ENCODE assay signal across 32 cellular contexts in the genomic region with DNA sequence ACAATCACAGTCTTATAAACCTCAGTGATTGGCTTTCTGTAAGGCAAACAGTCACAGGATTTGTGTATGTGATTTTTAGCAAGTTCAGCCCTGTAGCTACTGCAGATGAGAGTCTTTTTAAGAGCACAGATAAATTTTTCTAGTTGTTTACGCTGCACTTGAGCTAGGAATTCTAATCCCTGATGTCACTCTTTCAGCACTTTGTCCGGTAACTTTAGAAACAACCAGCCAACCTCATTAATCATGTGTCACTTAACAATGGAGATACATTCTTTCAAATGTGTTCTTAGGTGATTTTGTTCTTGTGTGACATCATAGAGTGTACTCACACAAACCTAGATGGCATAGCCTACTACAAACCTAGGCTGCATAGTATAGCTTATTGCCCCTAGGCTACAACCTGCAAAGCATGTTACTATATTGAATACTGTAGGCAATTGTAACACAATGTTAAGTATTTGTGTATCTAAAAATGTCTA. TPM values are rescaled to one million over a fixed set of nuclear protein-coding genes. Genes with fewer than 3 reads are reported as not detected.
DNase-seq lines count a peak whose midpoint lies in the region; ATAC-seq and TF ChIP-seq lines count a peak whose summit lies in the region.
"Had no signal": no experiment of that assay in that cellular context is flagged by ENCODE, and none has a peak within 500 bp of the region (broad histone marks: within the 10 kb centered on the region; RNA-seq: fewer than 3 reads in every experiment).

No MANE protein-coding gene starts in this region.

- no peaks in the 10 kb centered on the region for H3K4me1 ChIP-seq in right atrium auricular region
- H3K4me1 ChIP-seq in KMS-11 (ENCODE audit: low read depth, poor library complexity, severe bottlenecking) = peaks cover 37% of the 10 kb centered on the region
- H3K4me1 ChIP-seq in heart right ventricle = peaks cover 0 to 19% (median 0%) of the 10 kb centered on the region in 9 donors
- no peaks in the 10 kb centered on the region for H3K4me1 ChIP-seq in thyroid gland
- H3K4me1 ChIP-seq in smooth muscle cell (ENCODE audit: low read depth) = no peaks in the 10 kb centered on the region
- H3K4me1 ChIP-seq: esophagus squamous epithelium, stomach, tibial nerve had no signal

- H4K20me1 ChIP-seq in KMS-11 (ENCODE audit: insufficient read depth) (no peaks in the 10 kb centered on the region), smooth muscle cell (ENCODE audit: low read depth) (no peaks in the 10 kb centered on the region)

- peak; percentile 78 for ATAC-seq in Right ventricle myocardium superior (ENCODE audit: poor library complexity)
- ATAC-seq in heart right ventricle = peak in 7 of 8 donors; percentile 38 to 90 (median 59)
- ATAC-seq: activated naive CD4-positive, alpha-beta T cell treated with anti-CD3 and anti-CD28 coated beads, Interleukin-2, amount 50 U/mL, for 72 hours; effector memory CD8-positive, alpha-beta T cell; naive thymus-derived CD4-positive, alpha-beta T cell had no signal

- no peak for DNase-seq in Right ventricle myocardium superior
- DNase-seq in right atrium auricular region (ENCODE audit: low spot score) = no peak
- DNase-seq in heart right ventricle = no peak
- peak; percentile 7 for DNase-seq in retinal pigment epithelial cell (ENCODE audit: low read depth)
- DNase-seq in thyroid gland = no peak
- no peak for DNase-seq in smooth muscle cell (lab: John Stamatoyannopoulos, UW; ENCODE audit: unreplicated experiment)
- DNase-seq in NCI-H748 treated with DMSO at 0.1 percent for 48 hours (lab: John Stamatoyannopoulos, UW) = no peak
- DNase-seq: activated CD4-positive, alpha-beta memory T cell treated with anti-CD3 and anti-CD28 coated beads, Interleukin-2, amount 10 ng/mL, durations not matched to agents 7 days and 5 days; activated CD8-positive, alpha-beta memory T cell treated with anti-CD3 and anti-CD28 coated beads, Interleukin-2, amount 50 U/mL, for 48 hours; COR-L47; cortex of kidney; DND-41; effector memory CD8-positive, alpha-beta T cell; esophagus squamous epithelium; foreskin melanocyte; KG1; midbrain; naive thymus-derived CD4-positive, alpha-beta T cell; NCI-H1694 treated with DMSO at 0.1 percent for 48 hours; nucleus accumbens; small intestine; stimulated activated CD4-positive, alpha-beta T cell treated with anti-CD3 and anti-CD28 coated beads, Interleukin-1b, Interleukin-23, amount 100 ng/mL, for 48 hours; stomach had no signal

- peak overlapping the region in 1 of 2 donors; percentile 12 for H3K27ac ChIP-seq in right atrium auricular region
- H3K27ac ChIP-seq in KMS-11 = no peak overlapping the region
- H3K27ac ChIP-seq in heart right ventricle = peak overlapping the region in 4 of 10 donors; percentile 33 to 62 (median 44)
- no peak overlapping the region for H3K27ac ChIP-seq in thyroid gland
- H3K27ac ChIP-seq in smooth muscle cell (ENCODE audit: low read depth) = no peak overlapping the region
- H3K27ac ChIP-seq: esophagus squamous epithelium, hepatocyte, stomach, tibial nerve had no signal

- H3K27me3 ChIP-seq in right atrium auricular region (no peaks in the 10 kb centered on the region), KMS-11 (ENCODE audit: insufficient read depth, low read depth) (no peaks in the 10 kb centered on the region), heart right ventricle (no peaks in the 10 kb centered on the region), thyroid gland (no peaks in the 10 kb centered on the region), smooth muscle cell (ENCODE audit: low read depth) (no peaks in the 10 kb centered on the region)
- H3K27me3 ChIP-seq: esophagus squamous epithelium, hepatocyte, tibial nerve had no signal

- H2AFZ ChIP-seq in KMS-11 (ENCODE audit: low read depth) (no peak overlapping the region), smooth muscle cell (ENCODE audit: low read depth) (no peak overlapping the region)
- H2AFZ ChIP-seq: hepatocyte had no signal

- no peaks in the 10 kb centered on the region for H3F3A ChIP-seq in smooth muscle cell (ENCODE audit: low read depth)

- H3K4me3 ChIP-seq in right atrium auricular region (no peak overlapping the region), KMS-11 (IDR thresholded peaks at IDR 0.05; ENCODE audit: insufficient read depth, low read depth, low read length) (no peak overlapping the region), heart right ventricle (no peak overlapping the region), retinal pigment epithelial cell (ENCODE audit: low read length) (no peak overlapping the region), thyroid gland (replicated peaks in 1 of 3) (no peak overlapping the region), smooth muscle cell (no peak overlapping the region)
- H3K4me3 ChIP-seq: esophagus squamous epithelium, hepatocyte, stomach, tibial nerve had no signal

- no peaks in the 10 kb centered on the region for H3K9me3 ChIP-seq in right atrium auricular region
- H3K9me3 ChIP-seq in heart right ventricle = no peaks in the 10 kb centered on the region
- H3K9me3 ChIP-seq in thyroid gland = no peaks in the 10 kb centered on the region
- H3K9me3 ChIP-seq in smooth muscle cell (replicated peaks; ENCODE audit: low read depth) = no peaks in the 10 kb centered on the region
- H3K9me3 ChIP-seq: esophagus squamous epithelium, stomach, tibial nerve had no signal

- WGBS in heart right ventricle, 2 donors = 28 to 29% methylated on average over 2 of the region's 2 CpGs
- WGBS in thyroid gland, 2 donors = 52 to 60% methylated on average over 2 of the region's 2 CpGs
- WGBS in smooth muscle cell (ENCODE audit: low lambda C conversion rate) = 41% methylated on average over 2 of the region's 2 CpGs

- TF ChIP-seq CTCF in right atrium auricular region (IDR thresholded peaks at IDR 0.05) = no peak
- TF ChIP-seq CTCF in KMS-11 (conservative IDR thresholded peaks at IDR 0.05; ENCODE audit: low read depth, low read length) = no peak
- no peak for TF ChIP-seq CTCF in heart right ventricle (IDR thresholded peaks at IDR 0.05)
- TF ChIP-seq CTCF in retinal pigment epithelial cell (conservative IDR thresholded peaks at IDR 0.05; ENCODE audit: low read depth, low read length) = no peak
- TF ChIP-seq CTCF in thyroid gland (IDR thresholded peaks at IDR 0.05) = no peak
- no peak for TF ChIP-seq CTCF in smooth muscle cell (IDR thresholded peaks at IDR 0.05; ENCODE audit: borderline replicate concordance, insufficient read depth, poor library complexity, severe bottlenecking)

- no peak for TF ChIP-seq POLR2A in thyroid gland (IDR thresholded peaks at IDR 0.05)

- H3K36me3 ChIP-seq in right atrium auricular region (no peaks in the 10 kb centered on the region), KMS-11 (ENCODE audit: insufficient read depth) (no peaks in the 10 kb centered on the region), heart right ventricle (no peaks in the 10 kb centered on the region), thyroid gland (no peaks in the 10 kb centered on the region), smooth muscle cell (ENCODE audit: low read depth) (no peaks in the 10 kb centered on the region)
- H3K36me3 ChIP-seq: esophagus squamous epithelium, stomach, tibial nerve had no signal

- H3K79me2 ChIP-seq in KMS-11 (ENCODE audit: insufficient read depth, low read depth) = no peaks in the 10 kb centered on the region
- no peaks in the 10 kb centered on the region for H3K79me2 ChIP-seq in smooth muscle cell (ENCODE audit: low read depth)
- H3K79me2 ChIP-seq: hepatocyte had no signal

- H3K9ac ChIP-seq in KMS-11 = no peak overlapping the region
- H3K9ac ChIP-seq in smooth muscle cell (ENCODE audit: low read depth) = no peak overlapping the region

- intact Hi-C loops in Right ventricle myocardium superior (cut with DNase I) = no loop called here
- intact Hi-C loops in heart right ventricle (cut with DNase I) = no loop called here
- intact Hi-C loops in thyroid gland (cut with DNase I) = no loop called here

- H3K4me2 ChIP-seq in KMS-11 = peak overlapping the region; percentile 61
- H3K4me2 ChIP-seq in smooth muscle cell = no peak overlapping the region
- H3K4me2 ChIP-seq: hepatocyte had no signal

RNA-seq across cellular contexts. Expression of a gene that starts 36.8 kb away (rescaled TPM):
- total RNA-seq in Right ventricle myocardium superior (not detected), right atrium auricular region (not detected), heart right ventricle (under 1 TPM in 1 of 10 donors, not detected in 9; 0.09 TPM), thyroid gland (not detected), smooth muscle cell (not detected in 2 replicates)
- polyA plus RNA-seq in heart right ventricle (not detected), smooth muscle cell (not detected in 2 replicates)
- total RNA-seq: activated CD4-positive, alpha-beta memory T cell treated with anti-CD3 and anti-CD28 coated beads, Interleukin-2, amount 10 ng/mL, durations not matched to agents 7 days and 5 days; activated naive CD4-positive, alpha-beta T cell treated with anti-CD3 and anti-CD28 coated beads, Interleukin-2, amount 50 U/mL, for 72 hours; esophagus squamous epithelium; hepatocyte; liver; naive thymus-derived CD4-positive, alpha-beta T cell; pulmonary artery endothelial cell; RPMI7951; stomach; T-helper 1 cell treated with Interleukin-12 subunit alpha and Interleukin-12 subunit beta and Interleukin-4 antibody, amounts not matched to agents 30 ng/mL and 1 ng/mL, for 36 hours; tibial nerve had no signal
- polyA plus RNA-seq: BJ; hepatocyte; liver; naive thymus-derived CD4-positive, alpha-beta T cell; small intestine; stomach had no signal
